22 cellular contexts compared by ENCODE assay signal in genomic region chr12:107012736-107013425, GRCh38.
"Had no signal": no experiment of that assay in that cellular context is flagged by ENCODE, and none has a peak within 500 bp of the region (broad histone marks: within the 10 kb centered on the region; RNA-seq: fewer than 3 reads in every experiment).

No MANE protein-coding gene starts in this region.

- H3K9me3 Mint-ChIP-seq: dendritic cell treated with granulocyte-macrophage colony-stimulating factor and Interleukin-4, amounts not matched to agents 40 ng/mL and 50 ng/mL, for 4 days; effector memory CD8-positive, alpha-beta T cell had no signal

- H3K4me1 ChIP-seq: colonic mucosa, left lung, lower lobe of right lung had no signal

- DNase-seq: colonic mucosa; cortex of kidney; effector CD8-positive, alpha-beta T cell; effector memory CD8-positive, alpha-beta T cell; foreskin keratinocyte; glutamatergic neuron; head of caudate nucleus; heart right ventricle; hippocampal formation; islet precursor cell; left cardiac atrium; left lung; left ventricle myocardium superior; lower lobe of right lung; mesenchymal stem cell; mucosa of descending colon; naive B cell had no signal

- FAIRE-seq: endothelial cell of umbilical vein, frontal cortex had no signal

- H3K27me3 Mint-ChIP-seq: dendritic cell treated with granulocyte-macrophage colony-stimulating factor and Interleukin-4, amounts not matched to agents 40 ng/mL and 50 ng/mL, for 4 days; effector memory CD8-positive, alpha-beta T cell; naive B cell had no signal

- H3K36me3 ChIP-seq: colonic mucosa had no signal

- H3K4me3 ChIP-seq: colonic mucosa, esophagus muscularis mucosa, heart right ventricle, left lung, lower lobe of right lung, mucosa of descending colon had no signal

- ATAC-seq: effector memory CD8-positive, alpha-beta T cell; foreskin keratinocyte; heart right ventricle; left cardiac atrium; left lung; left ventricle myocardium superior; lower lobe of right lung; mucosa of descending colon had no signal

- H3K27ac Mint-ChIP-seq: dendritic cell treated with granulocyte-macrophage colony-stimulating factor and Interleukin-4, amounts not matched to agents 40 ng/mL and 50 ng/mL, for 4 days; effector memory CD8-positive, alpha-beta T cell; mesothelial cell of epicardium had no signal

- H3K27me3 ChIP-seq: colonic mucosa, esophagus muscularis mucosa, foreskin keratinocyte, heart right ventricle, left lung had no signal

- H3K4me1 Mint-ChIP-seq: naive B cell had no signal

- H3K4me3 Mint-ChIP-seq: dendritic cell treated with granulocyte-macrophage colony-stimulating factor and Interleukin-4, amounts not matched to agents 40 ng/mL and 50 ng/mL, for 4 days; effector memory CD8-positive, alpha-beta T cell; mesothelial cell of epicardium; naive B cell had no signal

- H3K9me3 ChIP-seq: colonic mucosa, esophagus muscularis mucosa, left lung, lower lobe of right lung, mucosa of descending colon had no signal

- H3K27ac ChIP-seq: colonic mucosa, esophagus muscularis mucosa, foreskin keratinocyte, heart right ventricle, left lung, lower lobe of right lung had no signal
